ENCODE assay signal across 18 cellular contexts in genomic region chr11:64626637-64627036, GRCh38. TPM values are rescaled to one million over a fixed set of nuclear protein-coding genes. Genes with fewer than 3 reads are reported as not detected.
DNase-seq lines count a peak whose midpoint lies in the region; ATAC-seq and TF ChIP-seq lines count a peak whose summit lies in the region.
"Had no signal": no experiment of that assay in that cellular context is flagged by ENCODE, and none has a peak within 500 bp of the region (broad histone marks: within the 10 kb centered on the region; RNA-seq: fewer than 3 reads in every experiment).

No MANE protein-coding gene starts in this region.

- no peaks in the 10 kb centered on the region for H3K9me3 Mint-ChIP-seq in brain
- H3K9me3 Mint-ChIP-seq in neural crest cell = no peaks in the 10 kb centered on the region
- H3K9me3 Mint-ChIP-seq: CD8-positive, alpha-beta memory T cell had no signal

- H3K4me3 ChIP-seq in BLaER1 (no peak overlapping the region), NB4 (ENCODE audit: low read depth, low read length) (no peak overlapping the region), lower leg skin (ENCODE audit: low read depth, poor library complexity, severe bottlenecking) (no peak overlapping the region)

- H3K9ac ChIP-seq in BLaER1 = no peak overlapping the region

- TF ChIP-seq CTCF in NB4 (IDR thresholded peaks at IDR 0.05; ENCODE audit: low read depth, low read length) (no peak), brain (conservative IDR thresholded peaks at IDR 0.05) (no peak), neural crest cell (conservative IDR thresholded peaks at IDR 0.05) (no peak), lower leg skin (IDR thresholded peaks at IDR 0.05) (no peak)

- intact Hi-C loops in lower leg skin (cut with DNase I; ENCODE audit: low total_unique reads) = no loop called here

- H3K4me2 ChIP-seq in BLaER1 = peak overlapping the region; percentile 87

- no peaks in the 10 kb centered on the region for H3K27me3 Mint-ChIP-seq in brain
- peaks cover 6% of the 10 kb centered on the region for H3K27me3 Mint-ChIP-seq in neural crest cell (ENCODE audit: low read depth)

- no peaks in the 10 kb centered on the region for H3K36me3 ChIP-seq in BLaER1

- ATAC-seq in HG03439 (IDR thresholded peaks at IDR 0.05; ENCODE audit: unreplicated experiment) = no peak

- peaks cover 63% of the 10 kb centered on the region for H3K36me3 Mint-ChIP-seq in brain
- H3K36me3 Mint-ChIP-seq in neural crest cell (ENCODE audit: low read depth) = no peaks in the 10 kb centered on the region
- H3K36me3 Mint-ChIP-seq: CD4-positive, CD25-positive, alpha-beta regulatory T cell; CD8-positive, alpha-beta memory T cell had no signal

- WGBS in lower leg skin, 2 donors = 82 to 86% methylated on average over 9 of the region's 9 CpGs

- no peak overlapping the region for H3K27ac ChIP-seq in BLaER1

- peaks cover 18% of the 10 kb centered on the region for H3K4me1 Mint-ChIP-seq in brain
- peaks cover 9% of the 10 kb centered on the region for H3K4me1 Mint-ChIP-seq in neural crest cell
- H3K4me1 Mint-ChIP-seq: CD4-positive, CD25-positive, alpha-beta regulatory T cell; CD8-positive, alpha-beta memory T cell had no signal

- no peak for TF ChIP-seq POLR2A in NB4 (IDR thresholded peaks at IDR 0.05; ENCODE audit: extremely low read depth, insufficient read length)
- TF ChIP-seq POLR2A in lower leg skin (IDR thresholded peaks at IDR 0.05) = no peak

- H3K4me1 ChIP-seq in BLaER1 = peaks cover 78% of the 10 kb centered on the region

- peak; percentile 48 for DNase-seq in NB4 (ENCODE audit: low read depth)
- no peak for DNase-seq in neural crest cell (ENCODE audit: low read depth, low spot score)
- no peak for DNase-seq in GF-D8 (lab: John Stamatoyannopoulos, UW)
- no peak for DNase-seq in DMS153 (lab: John Stamatoyannopoulos, UW)
- no peak for DNase-seq in lower leg skin (ENCODE audit: low spot score in 2 of 2)
- DNase-seq: 8988T; CD4-positive, CD25-positive, alpha-beta regulatory T cell; CD8-positive, alpha-beta memory T cell; COR-L47; GDM1; HCEC 1CT had no signal

- H3K27ac Mint-ChIP-seq in brain (peak overlapping the region in 3 of 5 experiments; percentile 75 to 81 (median 79)), neural crest cell (ENCODE audit: unreplicated experiment) (peak overlapping the region; percentile 78)
- H3K27ac Mint-ChIP-seq: CD4-positive, CD25-positive, alpha-beta regulatory T cell had no signal

- no peaks in the 10 kb centered on the region for H3K9me3 ChIP-seq in BLaER1

- no peaks in the 10 kb centered on the region for H3K27me3 ChIP-seq in BLaER1

- H3K4me3 Mint-ChIP-seq in brain = no peak overlapping the region
- H3K4me3 Mint-ChIP-seq in neural crest cell = no peak overlapping the region
- H3K4me3 Mint-ChIP-seq: CD4-positive, CD25-positive, alpha-beta regulatory T cell; CD8-positive, alpha-beta memory T cell had no signal

- H4K20me1 ChIP-seq in BLaER1 = no peaks in the 10 kb centered on the region

RNA-seq across cellular contexts. Expression of gene SLC22A12, which starts 35.6 kb away (rescaled TPM):
- not detected for polyA plus RNA-seq in brain (ENCODE audit: insufficient read depth, low read depth, low replicate concordance)
- not detected in 2 replicates for total RNA-seq in neural crest cell
- total RNA-seq in lower leg skin = not detected
- total RNA-seq: A673; CD4-positive, CD25-positive, alpha-beta regulatory T cell; CD8-positive, alpha-beta memory T cell; H1; HT1080 had no signal
- polyA plus RNA-seq: AG04450; CD4-positive, CD25-positive, alpha-beta regulatory T cell; CD8-positive, alpha-beta memory T cell; H1 had no signal
